In genomic region chr14:23056956-23057756, GRCh38 we compare ENCODE assay signal across 8 cellular contexts. TPM values are rescaled to one million over a fixed set of nuclear protein-coding genes. Genes with fewer than 3 reads are reported as not detected.
A peak's percentile ranks its signal among the peaks of the same experiment; 100 is the strongest.
DNase-seq lines count a peak whose midpoint lies in the region; TF ChIP-seq lines count a peak whose summit lies in the region.

A gene with protein sequence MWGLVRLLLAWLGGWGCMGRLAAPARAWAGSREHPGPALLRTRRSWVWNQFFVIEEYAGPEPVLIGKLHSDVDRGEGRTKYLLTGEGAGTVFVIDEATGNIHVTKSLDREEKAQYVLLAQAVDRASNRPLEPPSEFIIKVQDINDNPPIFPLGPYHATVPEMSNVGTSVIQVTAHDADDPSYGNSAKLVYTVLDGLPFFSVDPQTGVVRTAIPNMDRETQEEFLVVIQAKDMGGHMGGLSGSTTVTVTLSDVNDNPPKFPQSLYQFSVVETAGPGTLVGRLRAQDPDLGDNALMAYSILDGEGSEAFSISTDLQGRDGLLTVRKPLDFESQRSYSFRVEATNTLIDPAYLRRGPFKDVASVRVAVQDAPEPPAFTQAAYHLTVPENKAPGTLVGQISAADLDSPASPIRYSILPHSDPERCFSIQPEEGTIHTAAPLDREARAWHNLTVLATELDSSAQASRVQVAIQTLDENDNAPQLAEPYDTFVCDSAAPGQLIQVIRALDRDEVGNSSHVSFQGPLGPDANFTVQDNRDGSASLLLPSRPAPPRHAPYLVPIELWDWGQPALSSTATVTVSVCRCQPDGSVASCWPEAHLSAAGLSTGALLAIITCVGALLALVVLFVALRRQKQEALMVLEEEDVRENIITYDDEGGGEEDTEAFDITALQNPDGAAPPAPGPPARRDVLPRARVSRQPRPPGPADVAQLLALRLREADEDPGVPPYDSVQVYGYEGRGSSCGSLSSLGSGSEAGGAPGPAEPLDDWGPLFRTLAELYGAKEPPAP (minus strand): TSS chr14:23057520. CDS start chr14:23055733, 1,787 bp downstream.

- peak within 1 kb of the TSS; percentile 39; the same call in 1 of the 2 replicates for H3K27ac ChIP-seq in GM23248
- H3K27ac ChIP-seq in OCI-LY3 (ENCODE audit: low read length) = no peak within 1 kb of the TSS
- H3K27ac ChIP-seq in left ventricle myocardium inferior (replicated peaks) = peak within 1 kb of the TSS; percentile 80

- H3K4me1 ChIP-seq in GM23248 (ENCODE audit: insufficient read depth) (peaks cover 17% of the 10 kb centered on the region), OCI-LY3 (ENCODE audit: low read length) (peaks cover 20% of the 10 kb centered on the region), left ventricle myocardium inferior (peaks cover 34% of the 10 kb centered on the region)

- H3K4me2 ChIP-seq in GM23248 (ENCODE audit: unreplicated experiment) (peak within 1 kb of the TSS; percentile 84), OCI-LY3 (ENCODE audit: low read length) (peak within 1 kb of the TSS; percentile 98)

- H3K36me3 Mint-ChIP-seq in activated naive CD8-positive, alpha-beta T cell treated with anti-CD3 and anti-CD28 coated beads for 36 hours = peaks cover 8% of the 10 kb centered on the region

- DNase-seq in CD1c-positive myeloid dendritic cell (ENCODE audit: extremely low spot score) (peak; percentile 51), GM23248 (peak; percentile 88), left ventricle myocardium inferior (peak; percentile 75), retina (peak; percentile 52), NCI-H526 treated with DMSO at 0.1 percent for 48 hours (lab: John Stamatoyannopoulos, UW) (no peak), DMS153 (lab: John Stamatoyannopoulos, UW) (no peak)
- peak; percentile 81 for DNase-seq in activated naive CD8-positive, alpha-beta T cell treated with anti-CD3 and anti-CD28 coated beads for 36 hours

- H3K9ac ChIP-seq in GM23248 (peak within 1 kb of the TSS; percentile 68), OCI-LY3 (ENCODE audit: low read length) (peak within 1 kb of the TSS; percentile 44)

- peaks cover 13% of the 10 kb centered on the region for H3K27me3 Mint-ChIP-seq in activated naive CD8-positive, alpha-beta T cell treated with anti-CD3 and anti-CD28 coated beads for 36 hours

- H3K4me3 Mint-ChIP-seq in activated naive CD8-positive, alpha-beta T cell treated with anti-CD3 and anti-CD28 coated beads for 36 hours = peak within 1 kb of the TSS; percentile 80

- peaks cover 15% of the 10 kb centered on the region; the same call in 1 of the 2 replicates for H3K36me3 ChIP-seq in GM23248 (ENCODE audit: low read depth)
- peaks cover 19% of the 10 kb centered on the region for H3K36me3 ChIP-seq in OCI-LY3 (replicated peaks; ENCODE audit: low read depth, low read length)
- H3K36me3 ChIP-seq in left ventricle myocardium inferior = peaks cover 38% of the 10 kb centered on the region

- peaks cover 17% of the 10 kb centered on the region for H3K4me1 Mint-ChIP-seq in activated naive CD8-positive, alpha-beta T cell treated with anti-CD3 and anti-CD28 coated beads for 36 hours

- intact Hi-C loops in left ventricle myocardium inferior (cut with micrococcal nuclease) = loop anchor here (5.0 kb wide), 1 partner anchor 70 kb away; no protein-coding TSS in a partner anchor

- in situ Hi-C loops in GM23248 (cut with MboI) = no loop called here

- TF ChIP-seq CTCF in OCI-LY3 (IDR thresholded peaks at IDR 0.05; ENCODE audit: low read depth, low read length) = no peak
- TF ChIP-seq CTCF in left ventricle myocardium inferior (IDR thresholded peaks at IDR 0.05; ENCODE audit: borderline replicate concordance) = no peak

- 4 to 8% methylated on average over 15 to 53 of the region's 73 CpGs for WGBS in GM23248 (ENCODE audit: low coverage in 1 of 2, low lambda C conversion rate in 2 of 2, missing lambda C conversion rate in 2 of 2), 2 experiments

- H3K4me3 ChIP-seq in GM23248 (peak within 1 kb of the TSS; percentile 72), OCI-LY3 (ENCODE audit: low read length) (peak within 1 kb of the TSS; percentile 80), left ventricle myocardium inferior (peak within 1 kb of the TSS; percentile 84)

- no peaks in the 10 kb centered on the region for H4K20me1 ChIP-seq in GM23248 (ENCODE audit: insufficient read depth)
- peaks cover 5% of the 10 kb centered on the region for H4K20me1 ChIP-seq in OCI-LY3 (ENCODE audit: insufficient read depth, low read length)

- H3K27ac Mint-ChIP-seq in activated naive CD8-positive, alpha-beta T cell treated with anti-CD3 and anti-CD28 coated beads for 36 hours = peak within 1 kb of the TSS; percentile 74

- H3K79me2 ChIP-seq in GM23248 (ENCODE audit: insufficient read depth) = peaks cover 17% of the 10 kb centered on the region; the same call in 1 of the 2 replicates
- no peaks in the 10 kb centered on the region for H3K79me2 ChIP-seq in OCI-LY3 (ENCODE audit: low read length)

- H3K9me3 ChIP-seq in GM23248 (ENCODE audit: low read depth) = no peaks in the 10 kb centered on the region
- H3K9me3 ChIP-seq in OCI-LY3 (ENCODE audit: insufficient read depth, low read length) = no peaks in the 10 kb centered on the region
- no peaks in the 10 kb centered on the region for H3K9me3 ChIP-seq in left ventricle myocardium inferior (replicated peaks)

- H3K27me3 ChIP-seq in GM23248 (replicated peaks; ENCODE audit: insufficient read depth) = no peaks in the 10 kb centered on the region
- peaks cover 7% of the 10 kb centered on the region; the same call in 1 of the 2 replicates for H3K27me3 ChIP-seq in OCI-LY3 (ENCODE audit: low read depth, low read length)
- H3K27me3 ChIP-seq in left ventricle myocardium inferior (ENCODE audit: low read depth) = no peaks in the 10 kb centered on the region

- peak within 1 kb of the TSS; percentile 63 for H2AFZ ChIP-seq in GM23248
- H2AFZ ChIP-seq in OCI-LY3 (ENCODE audit: low read depth, low read length) = no peak within 1 kb of the TSS

- peaks cover 22% of the 10 kb centered on the region for H3F3A ChIP-seq in GM23248 (ENCODE audit: insufficient read depth)

- no peaks in the 10 kb centered on the region for H3K9me3 Mint-ChIP-seq in activated naive CD8-positive, alpha-beta T cell treated with anti-CD3 and anti-CD28 coated beads for 36 hours

- no peaks in the 10 kb centered on the region for H3K9me2 ChIP-seq in GM23248 (ENCODE audit: insufficient read depth)

RNA-seq across cellular contexts. Expression of the gene that starts here (rescaled TPM):
- 3.8 and 5.6 TPM in 2 replicates for total RNA-seq in GM23248 (2014; rRNA removed; shearing (Covaris generic))
- 1.0 and 1.5 TPM in 2 replicates for polyA plus RNA-seq in GM23248 (2016; fragmentation: Nextera tagmentation; extraction: Ambion mirVana)
- total RNA-seq in activated naive CD8-positive, alpha-beta T cell treated with anti-CD3 and anti-CD28 coated beads for 36 hours = under 1 TPM; 0.49 to 0.52 TPM
- 2.1 TPM for total RNA-seq in left ventricle myocardium inferior

Comparison
In these comparisons a context has a peak if more than half of its experiments do, and no peak if none do; other contexts are left out.
1. Peak in DNase-seq in activated naive CD8-positive, alpha-beta T cell treated with anti-CD3 and anti-CD28 coated beads for 36 hours; RNA of the gene not detected or under 1 TPM.
2. DNase-seq: peak in CD1c-positive myeloid dendritic cell (single experiment), GM23248 (single experiment), left ventricle myocardium inferior (single experiment) and retina (single experiment); none in NCI-H526 treated with DMSO at 0.1 percent for 48 hours (single experiment) and DMS153 (single experiment).
3. Peak in every context shown above with its lines, with median percentiles within 50 percentile points of each other: H3K4me3 ChIP-seq.